19 cellular contexts compared by ENCODE assay signal in genomic region chr18:49100226-49100968, GRCh38.
DNase-seq lines count a peak whose midpoint lies in the region; ATAC-seq and TF ChIP-seq lines count a peak whose summit lies in the region.
"Had no signal": no experiment of that assay in that cellular context is flagged by ENCODE, and none has a peak within 500 bp of the region (broad histone marks: within the 10 kb centered on the region; RNA-seq: fewer than 3 reads in every experiment).

No MANE protein-coding gene starts in this region.

- H3K4me3 Mint-ChIP-seq in activated CD8-positive, alpha-beta T cell treated with anti-CD3 and anti-CD28 coated beads for 36 hours, result no peak overlapping the region
- H3K4me3 Mint-ChIP-seq: memory B cell had no signal

- TF ChIP-seq POLR2A in uterus (IDR thresholded peaks at IDR 0.05), result no peak

- POLR2A ChIA-PET in activated CD8-positive, alpha-beta T cell treated with anti-CD3 and anti-CD28 coated beads for 36 hours (lab: Charles Lee), result no interaction called here

- CTCF ChIA-PET in activated CD8-positive, alpha-beta T cell treated with anti-CD3 and anti-CD28 coated beads for 36 hours (lab: Charles Lee), result interaction anchor here (1.5 kb wide), 1 partner anchor 10 kb away, joined by 4 read pairs; no protein-coding TSS in a partner anchor

- H3K9me3 Mint-ChIP-seq in activated CD8-positive, alpha-beta T cell treated with anti-CD3 and anti-CD28 coated beads for 36 hours, result no peaks in the 10 kb centered on the region

- no peak for TF ChIP-seq CTCF in VCaP (conservative IDR thresholded peaks at IDR 0.05)
- no peak for TF ChIP-seq CTCF in activated CD8-positive, alpha-beta T cell treated with anti-CD3 and anti-CD28 coated beads for 36 hours (IDR thresholded peaks at IDR 0.05)
- TF ChIP-seq CTCF in uterus (IDR thresholded peaks at IDR 0.05), result no peak

- no peak overlapping the region for H3K27ac Mint-ChIP-seq in activated CD8-positive, alpha-beta T cell treated with anti-CD3 and anti-CD28 coated beads for 36 hours
- H3K27ac Mint-ChIP-seq: memory B cell had no signal

- H3K27me3 ChIP-seq in HAP-1 (ENCODE audit: low read depth) (no peaks in the 10 kb centered on the region), uterus (no peaks in the 10 kb centered on the region)
- H3K27me3 ChIP-seq: BLaER1 had no signal

- H3K4me3 ChIP-seq in HAP-1 (no peak overlapping the region), skeletal muscle cell (ENCODE audit: low read depth, low read length) (no peak overlapping the region), uterus (no peak overlapping the region)
- H3K4me3 ChIP-seq: BLaER1, thoracic aorta had no signal

- H3K4me1 ChIP-seq in HAP-1 (peaks cover 62% of the 10 kb centered on the region), uterus (no peaks in the 10 kb centered on the region)
- H3K4me1 ChIP-seq: BLaER1 had no signal

- no peaks in the 10 kb centered on the region for H3K27me3 Mint-ChIP-seq in activated CD8-positive, alpha-beta T cell treated with anti-CD3 and anti-CD28 coated beads for 36 hours
- H3K27me3 Mint-ChIP-seq: memory B cell had no signal

- H3K27ac ChIP-seq in VCaP, result peak overlapping the region; percentile 73
- no peak overlapping the region for H3K27ac ChIP-seq in uterus
- H3K27ac ChIP-seq: BLaER1, thoracic aorta had no signal

- in situ Hi-C loops in HAP-1 (cut with MboI; ENCODE audit: low sequenced_read_pairs), result no loop called here

- ATAC-seq in activated CD8-positive, alpha-beta T cell treated with anti-CD3 and anti-CD28 coated beads for 36 hours, result no peak
- no peak for ATAC-seq in HG03280 (IDR thresholded peaks at IDR 0.05; ENCODE audit: unreplicated experiment)

- H3K9me3 ChIP-seq in HAP-1, result no peaks in the 10 kb centered on the region
- H3K9me3 ChIP-seq in uterus, result no peaks in the 10 kb centered on the region
- H3K9me3 ChIP-seq: BLaER1, thoracic aorta had no signal

- H3K4me1 Mint-ChIP-seq in activated CD8-positive, alpha-beta T cell treated with anti-CD3 and anti-CD28 coated beads for 36 hours (ENCODE audit: low read depth), result peaks cover under 1% of the 10 kb centered on the region
- H3K4me1 Mint-ChIP-seq: memory B cell had no signal

- H3K36me3 Mint-ChIP-seq in activated CD8-positive, alpha-beta T cell treated with anti-CD3 and anti-CD28 coated beads for 36 hours (ENCODE audit: low read depth), result no peaks in the 10 kb centered on the region

- DNase-seq in HAP-1 (ENCODE audit: low spot score in 2 of 2) (peak; percentile 54 to 80), glomerular visceral epithelial cell (ENCODE audit: extremely low spot score) (peak; percentile 70), skeletal muscle cell (ENCODE audit: low read depth) (peak; percentile 28), KG1 (lab: John Stamatoyannopoulos, UW) (no peak), uterus (no peak)
- no peak for DNase-seq in activated CD8-positive, alpha-beta T cell treated with anti-CD3 and anti-CD28 coated beads for 36 hours
- DNase-seq: activated CD4-positive, alpha-beta T cell treated with anti-CD3 and anti-CD28 coated beads for 48 hours; activated T-cell treated with anti-CD3 and anti-CD28 coated beads, Interleukin-2, amount 50 U/mL, for 1 hour; cortex of kidney; DND-41; Kasumi-1; NCI-H187 treated with DMSO at 0.1 percent for 48 hours; NCI-H774; T-helper 2 cell had no signal

- intact Hi-C loops in activated CD8-positive, alpha-beta T cell treated with anti-CD3 and anti-CD28 coated beads for 36 hours (cut with micrococcal nuclease), result no loop called here
- intact Hi-C loops in uterus (cut with DNase I; ENCODE audit: low total_unique reads), result no loop called here

- H3K36me3 ChIP-seq in HAP-1 (replicated peaks) (no peaks in the 10 kb centered on the region), uterus (no peaks in the 10 kb centered on the region)
- H3K36me3 ChIP-seq: thoracic aorta had no signal

Comparison
In these comparisons a context has a peak if more than half of its experiments do, and no peak if none do; other contexts are left out.
1. DNase-seq: peak in HAP-1 (2 of 2), glomerular visceral epithelial cell (single experiment) and skeletal muscle cell (single experiment); none in KG1 (single experiment), activated CD8-positive, alpha-beta T cell treated with anti-CD3 and anti-CD28 coated beads for 36 hours (single experiment) and uterus (0 of 2).